ENCODE assay signal across 1 cellular context in genomic region chr7:87003872-87004798, GRCh38.
A peak's percentile ranks its signal among the peaks of the same experiment; 100 is the strongest.
TF ChIP-seq lines count a peak whose summit lies in the region.

No MANE protein-coding gene starts in this region.

TF ChIP-seq in endothelial cell of umbilical vein, 7 proteins besides CTCF, POLR2A, EP300 and RAD21:
- TF ChIP-seq MAX (IDR thresholded peaks at IDR 0.05; ENCODE audit: insufficient read depth, insufficient read length) (no peak), FOS (IDR thresholded peaks at IDR 0.05; ENCODE audit: borderline replicate concordance, insufficient read depth, low read length) (no peak), GATA2 (IDR thresholded peaks at IDR 0.05; ENCODE audit: insufficient read depth, insufficient read length, low read depth, low read length) (peak; percentile 56)
